In the genomic region with DNA sequence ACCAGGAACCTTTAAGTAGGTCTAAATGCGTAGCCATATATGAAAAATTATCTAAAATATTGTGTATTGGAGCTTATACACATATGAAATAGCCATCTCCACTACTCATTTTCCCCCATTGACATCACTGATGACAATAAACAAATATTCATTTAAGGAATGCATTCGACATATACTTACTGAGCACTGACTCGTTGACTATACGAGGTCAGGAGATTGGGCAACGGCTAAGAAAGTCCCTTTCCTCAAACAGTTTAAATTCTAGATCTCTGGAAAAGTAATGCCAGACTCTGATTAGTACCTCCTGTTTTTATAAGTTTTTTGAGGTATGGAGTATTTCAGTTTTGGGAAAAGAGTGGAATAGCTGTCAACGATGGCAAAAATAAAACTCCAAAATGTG, we compare ENCODE assay signal across 23 cellular contexts.
"Had no signal": no experiment of that assay in that cellular context is flagged by ENCODE, and none has a peak within 500 bp of the region (broad histone marks: within the 10 kb centered on the region; RNA-seq: fewer than 3 reads in every experiment).

No MANE protein-coding gene starts in this region.

- H3K36me3 ChIP-seq: adrenal gland, WERI-Rb-1 had no signal

- ATAC-seq: activated CD4-positive, alpha-beta T cell treated with anti-CD3 and anti-CD28 coated beads for 36 hours; activated T-helper 17 cell treated with anti-CD3 and anti-CD28 coated beads, Interleukin-2, amount 50 U/mL, for 72 hours; K562 had no signal

- H3K27ac ChIP-seq: adrenal gland, PC-9, SK-N-MC, WERI-Rb-1 had no signal

- H3K9me3 ChIP-seq: adrenal gland had no signal

- H3K4me2 ChIP-seq: PC-9 had no signal

- H3K4me3 ChIP-seq: adrenal gland, K562, PC-9, SK-N-MC had no signal

- H3K4me1 ChIP-seq: adrenal gland had no signal

- H2AFZ ChIP-seq: PC-9 had no signal

- DNase-seq: activated CD4-positive, alpha-beta memory T cell treated with anti-CD3 and anti-CD28 coated beads, Interleukin-2, amount 10 ng/mL, durations not matched to agents 7 days and 5 days; activated CD4-positive, alpha-beta T cell treated with anti-CD3 and anti-CD28 coated beads for 36 hours; activated CD4-positive, alpha-beta T cell treated with anti-CD3 and anti-CD28 coated beads, Interleukin-2, amount 50 U/mL, for 1 hour; activated gamma-delta T cell treated with Interleukin-2 at 50 U/mL for 16 hours; activated naive CD4-positive, alpha-beta T cell treated with anti-CD3 and anti-CD28 coated beads, Interleukin-2, amount 10 ng/mL, durations not matched to agents 7 days and 5 days; activated naive CD8-positive, alpha-beta T cell treated with anti-CD3 and anti-CD28 coated beads, Interleukin-2, amount 10 ng/mL, durations not matched to agents 7 days and 5 days; activated T-cell treated with anti-CD3 and anti-CD28 coated beads for 4 hours; activated T-cell treated with anti-CD3 and anti-CD28 coated beads, Interleukin-2, amount 50 U/mL, for 48 hours; adrenal gland; anterior cingulate cortex; Karpas-422; NCI-H1105 treated with DMSO at 0.1 percent for 48 hours; NCI-H1436 treated with DMSO at 0.1 percent for 48 hours; NCI-H187; NCI-H2081; NCI-H524; PC-9; SIG-M5; T-helper 1 cell; WERI-Rb-1 had no signal

- H3K27me3 ChIP-seq: adrenal gland had no signal

- FAIRE-seq: K562 had no signal
